1 cellular context compared by ENCODE assay signal in genomic region chr12:58593557-58594304, GRCh38.
TF ChIP-seq lines count a peak whose summit lies in the region.

No MANE protein-coding gene starts in this region.

TF ChIP-seq in SK-N-SH, 30 proteins besides CTCF, POLR2A, EP300 and RAD21 (continued from another document):
- no peak for TF ChIP-seq CHD2 (IDR thresholded peaks at IDR 0.05; ENCODE audit: low read length, partially characterized antibody)
- TF ChIP-seq USF2 (IDR thresholded peaks at IDR 0.05; ENCODE audit: borderline replicate concordance, low read depth, low read length): no peak
- TF ChIP-seq REST (IDR thresholded peaks at IDR 0.05; ENCODE audit: low read depth, low read length): no peak
- TF ChIP-seq SMC3 (IDR thresholded peaks at IDR 0.05; ENCODE audit: low read depth, low read length): no peak
- no peak for TF ChIP-seq POLR2AphosphoS5 (IDR thresholded peaks at IDR 0.05; ENCODE audit: low read depth, low read length)
- TF ChIP-seq EZH2phosphoT487 (IDR thresholded peaks at IDR 0.05; ENCODE audit: borderline replicate concordance, low read depth): no peak
- TF ChIP-seq MEF2A (IDR thresholded peaks at IDR 0.05; ENCODE audit: borderline replicate concordance, low read depth): no peak
- TF ChIP-seq TEAD4 (IDR thresholded peaks at IDR 0.05; ENCODE audit: borderline replicate concordance, insufficient read depth): no peak
